Comparison of ENCODE assay signal across 1 cellular context in genomic region chr6:3644613-3645012, GRCh38.
TF ChIP-seq lines count a peak whose summit lies in the region.

No MANE protein-coding gene starts in this region.

TF ChIP-seq in GM23338, 12 proteins besides CTCF, POLR2A, EP300 and RAD21 (continued from another document):
- TF ChIP-seq, protein P1, sequence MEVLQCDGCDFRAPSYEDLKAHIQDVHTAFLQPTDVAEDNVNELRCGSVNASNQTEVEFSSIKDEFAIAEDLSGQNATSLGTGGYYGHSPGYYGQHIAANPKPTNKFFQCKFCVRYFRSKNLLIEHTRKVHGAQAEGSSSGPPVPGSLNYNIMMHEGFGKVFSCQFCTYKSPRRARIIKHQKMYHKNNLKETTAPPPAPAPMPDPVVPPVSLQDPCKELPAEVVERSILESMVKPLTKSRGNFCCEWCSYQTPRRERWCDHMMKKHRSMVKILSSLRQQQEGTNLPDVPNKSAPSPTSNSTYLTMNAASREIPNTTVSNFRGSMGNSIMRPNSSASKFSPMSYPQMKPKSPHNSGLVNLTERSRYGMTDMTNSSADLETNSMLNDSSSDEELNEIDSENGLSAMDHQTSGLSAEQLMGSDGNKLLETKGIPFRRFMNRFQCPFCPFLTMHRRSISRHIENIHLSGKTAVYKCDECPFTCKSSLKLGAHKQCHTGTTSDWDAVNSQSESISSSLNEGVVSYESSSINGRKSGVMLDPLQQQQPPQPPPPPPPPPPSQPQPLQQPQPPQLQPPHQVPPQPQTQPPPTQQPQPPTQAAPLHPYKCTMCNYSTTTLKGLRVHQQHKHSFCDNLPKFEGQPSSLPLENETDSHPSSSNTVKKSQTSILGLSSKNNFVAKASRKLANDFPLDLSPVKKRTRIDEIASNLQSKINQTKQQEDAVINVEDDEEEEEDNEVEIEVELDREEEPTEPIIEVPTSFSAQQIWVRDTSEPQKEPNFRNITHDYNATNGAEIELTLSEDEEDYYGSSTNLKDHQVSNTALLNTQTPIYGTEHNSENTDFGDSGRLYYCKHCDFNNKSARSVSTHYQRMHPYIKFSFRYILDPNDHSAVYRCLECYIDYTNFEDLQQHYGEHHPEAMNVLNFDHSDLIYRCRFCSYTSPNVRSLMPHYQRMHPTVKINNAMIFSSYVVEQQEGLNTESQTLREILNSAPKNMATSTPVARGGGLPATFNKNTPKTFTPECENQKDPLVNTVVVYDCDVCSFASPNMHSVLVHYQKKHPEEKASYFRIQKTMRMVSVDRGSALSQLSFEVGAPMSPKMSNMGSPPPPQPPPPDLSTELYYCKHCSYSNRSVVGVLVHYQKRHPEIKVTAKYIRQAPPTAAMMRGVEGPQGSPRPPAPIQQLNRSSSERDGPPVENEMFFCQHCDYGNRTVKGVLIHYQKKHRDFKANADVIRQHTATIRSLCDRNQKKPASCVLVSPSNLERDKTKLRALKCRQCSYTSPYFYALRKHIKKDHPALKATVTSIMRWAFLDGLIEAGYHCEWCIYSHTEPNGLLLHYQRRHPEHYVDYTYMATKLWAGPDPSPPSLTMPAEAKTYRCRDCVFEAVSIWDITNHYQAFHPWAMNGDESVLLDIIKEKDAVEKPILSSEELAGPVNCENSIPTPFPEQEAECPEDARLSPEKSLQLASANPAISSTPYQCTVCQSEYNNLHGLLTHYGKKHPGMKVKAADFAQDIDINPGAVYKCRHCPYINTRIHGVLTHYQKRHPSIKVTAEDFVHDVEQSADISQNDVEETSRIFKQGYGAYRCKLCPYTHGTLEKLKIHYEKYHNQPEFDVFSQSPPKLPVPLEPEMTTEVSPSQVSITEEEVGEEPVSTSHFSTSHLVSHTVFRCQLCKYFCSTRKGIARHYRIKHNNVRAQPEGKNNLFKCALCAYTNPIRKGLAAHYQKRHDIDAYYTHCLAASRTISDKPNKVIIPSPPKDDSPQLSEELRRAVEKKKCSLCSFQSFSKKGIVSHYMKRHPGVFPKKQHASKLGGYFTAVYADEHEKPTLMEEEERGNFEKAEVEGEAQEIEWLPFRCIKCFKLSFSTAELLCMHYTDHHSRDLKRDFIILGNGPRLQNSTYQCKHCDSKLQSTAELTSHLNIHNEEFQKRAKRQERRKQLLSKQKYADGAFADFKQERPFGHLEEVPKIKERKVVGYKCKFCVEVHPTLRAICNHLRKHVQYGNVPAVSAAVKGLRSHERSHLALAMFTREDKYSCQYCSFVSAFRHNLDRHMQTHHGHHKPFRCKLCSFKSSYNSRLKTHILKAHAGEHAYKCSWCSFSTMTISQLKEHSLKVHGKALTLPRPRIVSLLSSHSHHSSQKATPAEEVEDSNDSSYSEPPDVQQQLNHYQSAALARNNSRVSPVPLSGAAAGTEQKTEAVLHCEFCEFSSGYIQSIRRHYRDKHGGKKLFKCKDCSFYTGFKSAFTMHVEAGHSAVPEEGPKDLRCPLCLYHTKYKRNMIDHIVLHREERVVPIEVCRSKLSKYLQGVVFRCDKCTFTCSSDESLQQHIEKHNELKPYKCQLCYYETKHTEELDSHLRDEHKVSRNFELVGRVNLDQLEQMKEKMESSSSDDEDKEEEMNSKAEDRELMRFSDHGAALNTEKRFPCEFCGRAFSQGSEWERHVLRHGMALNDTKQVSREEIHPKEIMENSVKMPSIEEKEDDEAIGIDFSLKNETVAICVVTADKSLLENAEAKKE (CRISPR knock-in tag; IDR thresholded peaks at IDR 0.05), result no peak
- TF ChIP-seq EZH2phosphoT487 (IDR thresholded peaks at IDR 0.05; ENCODE audit: unreplicated experiment) (no peak), CREB1 (CRISPR knock-in tag; IDR thresholded peaks at IDR 0.05; ENCODE audit: low read depth) (no peak), ZNF114 (CRISPR knock-in tag; IDR thresholded peaks at IDR 0.05) (no peak), JUNB (IDR thresholded peaks at IDR 0.05; ENCODE audit: unreplicated experiment) (no peak), NANOG (IDR thresholded peaks at IDR 0.05; ENCODE audit: borderline replicate concordance) (no peak), POLR2AphosphoS5 (IDR thresholded peaks at IDR 0.05; ENCODE audit: low read depth) (no peak), ETS1 (IDR thresholded peaks at IDR 0.05) (no peak), ZNF331 (CRISPR knock-in tag; IDR thresholded peaks at IDR 0.05; ENCODE audit: low read depth) (no peak), STAT1 (IDR thresholded peaks at IDR 0.05; ENCODE audit: unreplicated experiment) (no peak)
- TF ChIP-seq, protein P2, sequence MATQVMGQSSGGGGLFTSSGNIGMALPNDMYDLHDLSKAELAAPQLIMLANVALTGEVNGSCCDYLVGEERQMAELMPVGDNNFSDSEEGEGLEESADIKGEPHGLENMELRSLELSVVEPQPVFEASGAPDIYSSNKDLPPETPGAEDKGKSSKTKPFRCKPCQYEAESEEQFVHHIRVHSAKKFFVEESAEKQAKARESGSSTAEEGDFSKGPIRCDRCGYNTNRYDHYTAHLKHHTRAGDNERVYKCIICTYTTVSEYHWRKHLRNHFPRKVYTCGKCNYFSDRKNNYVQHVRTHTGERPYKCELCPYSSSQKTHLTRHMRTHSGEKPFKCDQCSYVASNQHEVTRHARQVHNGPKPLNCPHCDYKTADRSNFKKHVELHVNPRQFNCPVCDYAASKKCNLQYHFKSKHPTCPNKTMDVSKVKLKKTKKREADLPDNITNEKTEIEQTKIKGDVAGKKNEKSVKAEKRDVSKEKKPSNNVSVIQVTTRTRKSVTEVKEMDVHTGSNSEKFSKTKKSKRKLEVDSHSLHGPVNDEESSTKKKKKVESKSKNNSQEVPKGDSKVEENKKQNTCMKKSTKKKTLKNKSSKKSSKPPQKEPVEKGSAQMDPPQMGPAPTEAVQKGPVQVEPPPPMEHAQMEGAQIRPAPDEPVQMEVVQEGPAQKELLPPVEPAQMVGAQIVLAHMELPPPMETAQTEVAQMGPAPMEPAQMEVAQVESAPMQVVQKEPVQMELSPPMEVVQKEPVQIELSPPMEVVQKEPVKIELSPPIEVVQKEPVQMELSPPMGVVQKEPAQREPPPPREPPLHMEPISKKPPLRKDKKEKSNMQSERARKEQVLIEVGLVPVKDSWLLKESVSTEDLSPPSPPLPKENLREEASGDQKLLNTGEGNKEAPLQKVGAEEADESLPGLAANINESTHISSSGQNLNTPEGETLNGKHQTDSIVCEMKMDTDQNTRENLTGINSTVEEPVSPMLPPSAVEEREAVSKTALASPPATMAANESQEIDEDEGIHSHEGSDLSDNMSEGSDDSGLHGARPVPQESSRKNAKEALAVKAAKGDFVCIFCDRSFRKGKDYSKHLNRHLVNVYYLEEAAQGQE (IDR thresholded peaks at IDR 0.05; ENCODE audit: unreplicated experiment), result no peak
